In genomic region chr19:29662604-29663404, GRCh38 we compare ENCODE assay signal across 8 cellular contexts. TPM values are rescaled to one million over a fixed set of nuclear protein-coding genes. Genes with fewer than 3 reads are reported as not detected.
DNase-seq lines count a peak whose midpoint lies in the region; ATAC-seq, FAIRE-seq and TF ChIP-seq lines count a peak whose summit lies in the region.

No MANE protein-coding gene starts in this region.

- H3K4me3 ChIP-seq in endothelial cell of umbilical vein (replicated peaks in 1 of 3; ENCODE audit: insufficient read depth in 1 of 3, low read depth in 1 of 3, low read length in 3 of 3) (peak overlapping the region in 1 of 3 experiments; percentile 3), neural progenitor cell (no peak overlapping the region)

- peak overlapping the region; percentile 18 for H3K4me3 Mint-ChIP-seq in neural progenitor cell
- H3K4me3 Mint-ChIP-seq in CD14-positive monocyte: no peak overlapping the region

- H3K36me3 ChIP-seq in endothelial cell of umbilical vein (ENCODE audit: control insufficient read depth in 2 of 2, extremely low read depth in 1 of 2, insufficient read depth in 2 of 2, low read length in 2 of 2) (no peaks in the 10 kb centered on the region), neural progenitor cell (no peaks in the 10 kb centered on the region)

- ATAC-seq in activated CD4-positive, CD25-positive, alpha-beta regulatory T cell treated with anti-CD3 and anti-CD28 coated beads, Interleukin-2, amount 50 U/mL, for 24 hours: no peak
- ATAC-seq in GM18861 (IDR thresholded peaks at IDR 0.05; ENCODE audit: unreplicated experiment): no peak
- ATAC-seq in GM21786 (IDR thresholded peaks at IDR 0.05; ENCODE audit: unreplicated experiment): no peak

- H3K27ac Mint-ChIP-seq in neural progenitor cell (peak overlapping the region; percentile 85), CD14-positive monocyte (no peak overlapping the region)

- H3K27me3 ChIP-seq in endothelial cell of umbilical vein (ENCODE audit: control insufficient read depth in 2 of 2, insufficient read depth in 2 of 2, low read length in 2 of 2): no peaks in the 10 kb centered on the region
- H3K27me3 ChIP-seq in neural progenitor cell: peaks cover 57% of the 10 kb centered on the region

- no peak for TF ChIP-seq CTCF in endothelial cell of umbilical vein (IDR thresholded peaks at IDR 0.05; ENCODE audit: extremely low read depth in 1 of 2, insufficient read depth in 1 of 2, low read depth in 1 of 2, low read length in 2 of 2)
- no peak for TF ChIP-seq CTCF in neural progenitor cell (IDR thresholded peaks at IDR 0.05)
- TF ChIP-seq CTCF in CD14-positive monocyte (IDR thresholded peaks at IDR 0.05): no peak

- no peak for TF ChIP-seq POLR2A in endothelial cell of umbilical vein (IDR thresholded peaks at IDR 0.05; ENCODE audit: low read depth, low read length)

- BruUV-seq in endothelial cell of umbilical vein (replicated peaks; lab: Mats Ljungman, UMichigan): no TSS peak

- in situ Hi-C loops in G401 (cut with HindIII; ENCODE audit: low sequenced_read_pairs): no loop called here

- H3K4me2 ChIP-seq in endothelial cell of umbilical vein (ENCODE audit: insufficient read depth, low read length) (peak overlapping the region; percentile 61), neural progenitor cell (no peak overlapping the region)

- DNase-seq in G401 (ENCODE audit: low spot score) (peak; percentile 85), RCC 7860 (ENCODE audit: low spot score) (peak; percentile 68), endothelial cell of umbilical vein (ENCODE audit: low read depth, low spot score) (peak; percentile 69), neural progenitor cell (ENCODE audit: low spot score) (no peak), CD14-positive monocyte (ENCODE audit: low spot score) (no peak)

- dilution Hi-C loops in endothelial cell of umbilical vein (cut with MboI; ENCODE audit: extremely low pct_ligation_motif_present, low sequenced_read_pairs): no loop called here

- H3K4me1 ChIP-seq in endothelial cell of umbilical vein (ENCODE audit: control insufficient read depth, extremely low read depth, insufficient read depth, low read length): peaks cover 29% of the 10 kb centered on the region
- peaks cover 13% of the 10 kb centered on the region for H3K4me1 ChIP-seq in neural progenitor cell

- H3K9me3 ChIP-seq in endothelial cell of umbilical vein (replicated peaks; ENCODE audit: control insufficient read depth, insufficient read depth, low read length) (no peaks in the 10 kb centered on the region), neural progenitor cell (ENCODE audit: low read depth) (no peaks in the 10 kb centered on the region)

- peak overlapping the region; percentile 22 for H3K27ac ChIP-seq in endothelial cell of umbilical vein (ENCODE audit: insufficient read depth, low read depth, low read length)
- H3K27ac ChIP-seq in neural progenitor cell: no peak overlapping the region

- H3K9me3 Mint-ChIP-seq in neural progenitor cell: no peaks in the 10 kb centered on the region
- peaks cover 0 to 2% (median 0%) of the 10 kb centered on the region in 7 donors for H3K9me3 Mint-ChIP-seq in CD14-positive monocyte

- peaks cover 21% of the 10 kb centered on the region for H3K27me3 Mint-ChIP-seq in neural progenitor cell (ENCODE audit: insufficient read depth, low read depth)
- H3K27me3 Mint-ChIP-seq in CD14-positive monocyte (ENCODE audit: low read depth in 3 of 3): peaks cover 0 to 22% (median 12%) of the 10 kb centered on the region in 3 donors

- intact Hi-C loops in endothelial cell of umbilical vein (cut with micrococcal nuclease) (no loop called here), CD14-positive monocyte (cut with micrococcal nuclease) (no loop called here)

- H3K36me3 Mint-ChIP-seq in neural progenitor cell (no peaks in the 10 kb centered on the region), CD14-positive monocyte (no peaks in the 10 kb centered on the region)

- H3K4me1 Mint-ChIP-seq in neural progenitor cell (peaks cover 39% of the 10 kb centered on the region), CD14-positive monocyte (peaks cover 20% of the 10 kb centered on the region)

- CTCF ChIA-PET in endothelial cell of umbilical vein (lab: Charles Lee): interaction anchor here (0.6 to 2.0 kb wide), 6 partner anchors 9 to 54 kb away, joined by 3 to 15 read pairs (median 5); no protein-coding TSS in a partner anchor

- no peak overlapping the region for H3K9ac ChIP-seq in endothelial cell of umbilical vein (replicated peaks; ENCODE audit: extremely low read depth, insufficient read depth, low read length)
- H3K9ac ChIP-seq in neural progenitor cell: no peak overlapping the region

- no peaks in the 10 kb centered on the region for H4K20me1 ChIP-seq in endothelial cell of umbilical vein (replicated peaks; ENCODE audit: control insufficient read depth, extremely low read depth, insufficient read depth, low read length)
- peaks cover 11% of the 10 kb centered on the region for H4K20me1 ChIP-seq in neural progenitor cell (ENCODE audit: low read depth)

- POLR2A ChIA-PET in endothelial cell of umbilical vein (lab: Charles Lee): interaction anchor here (1.5 kb wide), 1 partner anchor 57 kb away, joined by 4 read pairs; the partner anchor contains the start of gene POP4

- H3K79me2 ChIP-seq in endothelial cell of umbilical vein (ENCODE audit: control insufficient read depth, insufficient read depth, low read length) (no peaks in the 10 kb centered on the region), neural progenitor cell (ENCODE audit: low read depth) (no peaks in the 10 kb centered on the region)

- H2AFZ ChIP-seq in endothelial cell of umbilical vein (ENCODE audit: low read depth, low read length) (peak overlapping the region; percentile 52), neural progenitor cell (replicated peaks) (no peak overlapping the region)

- peak; percentile 83 for FAIRE-seq in RCC 7860 (lab: Jason Lieb, UNC)
- FAIRE-seq in endothelial cell of umbilical vein (lab: Jason Lieb, UNC): peak; percentile 90

- peaks cover 21% of the 10 kb centered on the region for H3F3A ChIP-seq in neural progenitor cell (ENCODE audit: low read depth)

- no peaks in the 10 kb centered on the region for H3K9me1 ChIP-seq in endothelial cell of umbilical vein (replicated peaks; ENCODE audit: control insufficient read depth, extremely low read depth, insufficient read depth, low read length)

TF ChIP-seq in endothelial cell of umbilical vein, 7 proteins besides CTCF, POLR2A, EP300 and RAD21:
- TF ChIP-seq MAX (IDR thresholded peaks at IDR 0.05; ENCODE audit: insufficient read depth, insufficient read length): no peak
- TF ChIP-seq FOS (IDR thresholded peaks at IDR 0.05; ENCODE audit: borderline replicate concordance, insufficient read depth, low read length): peak; percentile 76
- peak; percentile 55 for TF ChIP-seq JUN (IDR thresholded peaks at IDR 0.05; ENCODE audit: borderline replicate concordance, insufficient read depth, insufficient read length, low read depth)

RNA-seq across cellular contexts. Expression of gene PLEKHF1, which starts 2.5 kb away (rescaled TPM):
- total RNA-seq in G401 (2014; rRNA removed; shearing (Covaris generic)): 23.8 and 26.3 TPM in 2 replicates
- 4.0 and 5.5 TPM in 2 replicates for total RNA-seq in endothelial cell of umbilical vein
- polyA plus RNA-seq in endothelial cell of umbilical vein: 5.5 and 8.4 TPM in 2 replicates
- 2.3 and 3.7 TPM in 2 replicates for polyA plus RNA-seq in endothelial cell of umbilical vein (2011; cell fraction: cytosol; rRNA removed)
- polyA plus RNA-seq in endothelial cell of umbilical vein (2011; cell fraction: nucleus; rRNA removed): 1.9 and 2.7 TPM in 2 replicates
- 3.7 and 4.9 TPM in 2 replicates for polyA plus RNA-seq in endothelial cell of umbilical vein (2012)
- 2.8 and 4.4 TPM in 2 replicates for polyA minus RNA-seq in endothelial cell of umbilical vein
- 2.5 TPM for polyA minus RNA-seq in endothelial cell of umbilical vein (2011; cell fraction: cytosol; rRNA and poly(A)+ RNA removed)
- 0.77 and 2.6 TPM in 2 replicates for polyA minus RNA-seq in endothelial cell of umbilical vein (2011; cell fraction: nucleus; rRNA and poly(A)+ RNA removed)
- total RNA-seq in neural progenitor cell (ENCODE audit: low replicate concordance): 1.2 and 1.4 TPM in 2 replicates
- polyA plus RNA-seq in CD14-positive monocyte: under 1 TPM; 0.11 to 0.26 TPM

RNA-seq across cellular contexts. Expression of gene C19orf12, which starts 52.3 kb away (rescaled TPM):
- 29.9 and 32.0 TPM in 2 replicates for total RNA-seq in G401 (2014; rRNA removed; shearing (Covaris generic))
- total RNA-seq in endothelial cell of umbilical vein: 22.9 and 23.0 TPM in 2 replicates
- polyA plus RNA-seq in endothelial cell of umbilical vein: 20.4 and 21.3 TPM in 2 replicates
- 15.6 and 18.9 TPM in 2 replicates for polyA plus RNA-seq in endothelial cell of umbilical vein (2011; cell fraction: cytosol; rRNA removed)
- 16.4 and 18.1 TPM in 2 replicates for polyA plus RNA-seq in endothelial cell of umbilical vein (2011; cell fraction: nucleus; rRNA removed)
- 19.5 and 19.6 TPM in 2 replicates for polyA plus RNA-seq in endothelial cell of umbilical vein (2012)
- 7.4 and 9.1 TPM in 2 replicates for polyA minus RNA-seq in endothelial cell of umbilical vein
- polyA minus RNA-seq in endothelial cell of umbilical vein (2011; cell fraction: cytosol; rRNA and poly(A)+ RNA removed): 3.4 TPM
- polyA minus RNA-seq in endothelial cell of umbilical vein (2011; cell fraction: nucleus; rRNA and poly(A)+ RNA removed): 5.0 and 5.3 TPM in 2 replicates
- 27.5 and 28.2 TPM in 2 replicates for total RNA-seq in neural progenitor cell (ENCODE audit: low replicate concordance)
- 1 to 10 TPM; 6.0 to 8.0 TPM for polyA plus RNA-seq in CD14-positive monocyte

RNA-seq across cellular contexts. Expression of gene POP4, which starts 56.7 kb away (rescaled TPM):
- 81.4 and 157 TPM in 2 replicates for total RNA-seq in G401 (2014; rRNA removed; shearing (Covaris generic))
- total RNA-seq in endothelial cell of umbilical vein (64.4 and 65.4 TPM in 2 replicates), neural progenitor cell (ENCODE audit: low replicate concordance) (41.0 and 77.8 TPM in 2 replicates)
- polyA plus RNA-seq in endothelial cell of umbilical vein (55.0 and 56.2 TPM in 2 replicates), CD14-positive monocyte (100 to 1,000 TPM; 161 to 162 TPM)
- polyA plus RNA-seq in endothelial cell of umbilical vein (2011; cell fraction: cytosol; rRNA removed): 69.5 and 81.6 TPM in 2 replicates
- polyA plus RNA-seq in endothelial cell of umbilical vein (2011; cell fraction: nucleus; rRNA removed): 92.0 and 106 TPM in 2 replicates
- polyA plus RNA-seq in endothelial cell of umbilical vein (2012): 77.6 and 95.4 TPM in 2 replicates
- polyA minus RNA-seq in endothelial cell of umbilical vein: 52.5 and 65.4 TPM in 2 replicates
- 30.5 TPM for polyA minus RNA-seq in endothelial cell of umbilical vein (2011; cell fraction: cytosol; rRNA and poly(A)+ RNA removed)
- 38.0 and 55.1 TPM in 2 replicates for polyA minus RNA-seq in endothelial cell of umbilical vein (2011; cell fraction: nucleus; rRNA and poly(A)+ RNA removed)

Comparison
In these comparisons a context has a peak if more than half of its experiments do, and no peak if none do; other contexts are left out.
1. DNase-seq: peak in G401 (single experiment), RCC 7860 (single experiment) and endothelial cell of umbilical vein (single experiment); none in neural progenitor cell (single experiment) and CD14-positive monocyte (single experiment).